In the genomic region with DNA sequence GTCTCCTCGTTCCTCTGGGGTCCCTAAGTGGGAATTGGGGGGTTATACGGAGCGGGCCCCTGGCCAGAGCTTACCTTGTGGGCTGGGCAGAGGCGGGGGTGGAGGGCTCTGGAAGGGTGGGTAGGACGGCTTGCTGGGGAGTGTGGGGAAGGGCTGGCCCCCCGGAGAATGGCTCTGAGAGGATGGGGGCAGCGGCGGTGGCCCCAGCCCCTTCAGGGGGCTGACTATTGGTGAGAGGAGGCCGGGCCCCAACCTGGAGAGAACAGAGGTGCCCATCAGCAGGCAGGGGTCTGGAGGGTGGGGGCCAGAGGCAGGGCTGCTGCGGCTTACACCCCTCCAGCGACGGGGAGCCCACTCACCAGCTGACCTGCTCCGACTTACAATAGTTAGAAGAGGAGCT, we compare ENCODE assay signal across 24 cellular contexts. TPM values are rescaled to one million over a fixed set of nuclear protein-coding genes. Genes with fewer than 3 reads are reported as not detected.
"Had no signal": no experiment of that assay in that cellular context is flagged by ENCODE, and none has a peak within 500 bp of the region (broad histone marks: within the 10 kb centered on the region; RNA-seq: fewer than 3 reads in every experiment).

No MANE protein-coding gene starts in this region.

- H3K27ac ChIP-seq: KMS-11, SK-N-MC, WERI-Rb-1 had no signal

- H3K4me2 ChIP-seq: KMS-11 had no signal

- H3K36me3 ChIP-seq: WERI-Rb-1 had no signal

- DNase-seq: activated CD4-positive, alpha-beta memory T cell treated with anti-CD3 and anti-CD28 coated beads, Interleukin-2, amount 10 ng/mL, durations not matched to agents 7 days and 5 days; activated CD4-positive, alpha-beta T cell treated with anti-CD3 and anti-CD28 coated beads for 36 hours; activated CD4-positive, alpha-beta T cell treated with anti-CD3 and anti-CD28 coated beads, Interleukin-2, amount 50 U/mL, for 1 hour; activated gamma-delta T cell; activated naive CD4-positive, alpha-beta T cell treated with anti-CD3 and anti-CD28 coated beads for 36 hours; activated T-cell treated with anti-CD3 and anti-CD28 coated beads for 4 hours; activated T-cell treated with anti-CD3 and anti-CD28 coated beads, Interleukin-2, amount 50 U/mL, for 48 hours; amygdala; NCI-H1092 treated with DMSO at 0.1 percent for 48 hours; NCI-H1436; NCI-H1694 treated with DMSO at 0.1 percent for 48 hours; NCI-H2029 treated with DMSO at 0.1 percent for 48 hours; NCI-H345; NCI-H510A treated with DMSO at 0.1 percent for 48 hours; PC-3; T-helper 2 cell; WERI-Rb-1 had no signal

- H3K4me3 ChIP-seq: SK-N-MC had no signal

- H3K9ac ChIP-seq: KMS-11 had no signal

- ATAC-seq: PC-3, T-cell had no signal

RNA-seq across cellular contexts. Expression of a gene that starts 50.6 kb away (rescaled TPM):
- total RNA-seq: activated CD4-positive, alpha-beta memory T cell treated with anti-CD3 and anti-CD28 coated beads, Interleukin-2, amount 10 ng/mL, durations not matched to agents 7 days and 5 days; activated CD8-positive, alpha-beta memory T cell treated with anti-CD3 and anti-CD28 coated beads for 36 hours; activated naive CD4-positive, alpha-beta T cell treated with anti-CD3 and anti-CD28 coated beads for 36 hours; activated T-helper 17 cell treated with anti-CD3 and anti-CD28 coated beads, Interleukin-2, amount 50 U/mL, for 72 hours; astrocyte; MCF 10A; PC-3; T-cell had no signal
